In the genomic region with DNA sequence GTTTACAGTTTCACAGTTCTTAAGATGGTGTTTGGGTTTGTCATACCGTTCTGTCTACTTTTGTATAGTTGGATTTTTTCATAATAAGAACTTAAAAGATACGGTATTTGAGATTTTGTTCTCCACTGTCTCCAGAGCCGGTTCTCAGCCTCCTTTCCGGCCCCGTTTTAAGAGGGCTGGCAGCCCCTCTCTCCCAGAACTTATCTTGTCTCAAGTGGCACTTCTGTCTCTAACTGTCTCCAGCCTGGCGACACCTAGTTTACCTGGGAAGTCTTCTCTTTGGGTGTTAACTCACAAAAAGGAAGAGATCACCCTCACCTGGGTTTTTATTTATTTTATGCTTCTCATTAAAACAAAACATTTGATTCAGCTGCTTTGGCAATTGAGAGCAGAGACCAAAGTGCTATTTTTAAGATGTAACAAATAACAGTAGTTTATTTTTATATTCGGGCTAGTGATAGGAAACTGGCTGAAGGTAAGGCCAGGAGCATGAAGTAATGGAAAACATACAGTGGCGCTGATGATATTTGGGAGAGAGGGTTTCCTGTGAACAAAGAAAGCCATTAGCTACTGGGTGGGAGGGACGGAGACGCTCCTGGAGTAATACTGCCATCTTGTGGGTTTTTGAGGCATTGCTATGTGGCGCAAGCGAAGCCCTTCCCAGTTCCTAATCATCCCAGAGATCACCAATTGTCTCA, we compare ENCODE assay signal across 8 cellular contexts. TPM values are rescaled to one million over a fixed set of nuclear protein-coding genes. Genes with fewer than 3 reads are reported as not detected.
DNase-seq lines count a peak whose midpoint lies in the region; ATAC-seq, FAIRE-seq and TF ChIP-seq lines count a peak whose summit lies in the region.

No MANE protein-coding gene starts in this region.

- H3K27ac ChIP-seq in tibial artery: peak overlapping the region; percentile 41 to 51

- no peaks in the 10 kb centered on the region for H3K36me3 ChIP-seq in ES-I3 (ENCODE audit: insufficient read depth, low read length)
- peaks cover 0 to 6% (median 0%) of the 10 kb centered on the region in 3 donors for H3K36me3 ChIP-seq in tibial artery

- no peak for FAIRE-seq in frontal cortex (lab: Jason Lieb, UNC)

- H3K4me1 ChIP-seq in ES-I3 (ENCODE audit: insufficient read depth, low read length): peaks cover 10% of the 10 kb centered on the region
- H3K4me1 ChIP-seq in tibial artery: peaks cover 0 to 14% (median 8%) of the 10 kb centered on the region in 4 donors

- ATAC-seq in GM21825 (IDR thresholded peaks at IDR 0.05; ENCODE audit: unreplicated experiment): peak; percentile 85
- ATAC-seq in omental fat pad (ENCODE audit: low FRiP score): peak; percentile 87

- H3K9ac ChIP-seq in ES-I3 (ENCODE audit: low read depth, low read length): peak overlapping the region; percentile 29

- peak in 2 of 3 donors; percentile 56 to 71 for TF ChIP-seq CTCF in omental fat pad (IDR thresholded peaks at IDR 0.05)
- peak; percentile 96 to 97 for TF ChIP-seq CTCF in tibial artery (IDR thresholded peaks at IDR 0.05)

- H3K4me3 ChIP-seq in tibial artery: no peak overlapping the region

- no peaks in the 10 kb centered on the region for H3K27me3 ChIP-seq in tibial artery

- intact Hi-C loops in tibial artery (cut with DNase I; ENCODE audit: low total_unique reads): loop anchor here (2.0 to 10.0 kb wide), 4 partner anchors 78 to 592 kb away; a partner anchor contains a TSS

- H3K9me3 ChIP-seq in ES-I3 (ENCODE audit: control insufficient read depth, insufficient read depth, low read length) (no peaks in the 10 kb centered on the region), tibial artery (no peaks in the 10 kb centered on the region)

- DNase-seq in Kasumi-1 (lab: John Stamatoyannopoulos, UW) (peak; percentile 52 to 55), RPMI8226 (peak; percentile 64), frontal cortex (ENCODE audit: low spot score in 2 of 2) (peak; percentile 68 to 77), omental fat pad (ENCODE audit: low spot score) (no peak), tibial artery (peak; percentile 64 to 76)
- DNase-seq in activated effector memory CD4-positive, alpha-beta T cell treated with Interleukin-2 at 50 U/mL for 16 hours: peak; percentile 28

RNA-seq across cellular contexts. Expression of a gene that starts 48.3 kb away (rescaled TPM):
- 11.0 TPM for total RNA-seq in frontal cortex
- 10 to 100 TPM; 10.4 to 38.1 (median 20.9) TPM for total RNA-seq in omental fat pad
